11 cellular contexts compared by ENCODE assay signal in genomic region chr9:108671156-108671555, GRCh38.
DNase-seq lines count a peak whose midpoint lies in the region; ATAC-seq and TF ChIP-seq lines count a peak whose summit lies in the region.
"Had no signal": no experiment of that assay in that cellular context is flagged by ENCODE, and none has a peak within 500 bp of the region (broad histone marks: within the 10 kb centered on the region; RNA-seq: fewer than 3 reads in every experiment).

No MANE protein-coding gene starts in this region.

- H3K36me3 ChIP-seq in HEK293 (ENCODE audit: control insufficient read depth in 2 of 2, insufficient read depth in 1 of 2, low read length in 2 of 2), result no peaks in the 10 kb centered on the region

- CTCF ChIA-PET in HEK293 (lab: Yijun Ruan, JAX), result interaction anchor here (0.7 to 1.0 kb wide), 6 partner anchors 91 to 1249 kb away, joined by 3 to 7 read pairs (median 3); no protein-coding TSS in a partner anchor

- H3K9me3 ChIP-seq in HEK293 (ENCODE audit: control insufficient read depth, insufficient read depth, low read depth, low read length), result no peaks in the 10 kb centered on the region

- no peaks in the 10 kb centered on the region for H3K4me1 ChIP-seq in HEK293 (ENCODE audit: control insufficient read depth, insufficient read depth, low read length)

- no peak overlapping the region for H3K27ac ChIP-seq in HEK293 (ENCODE audit: extremely low read depth, low read depth, low read length)
- H3K27ac ChIP-seq in VCaP, result no peak overlapping the region
- H3K27ac ChIP-seq: coronary artery had no signal

- peak; percentile 57 for DNase-seq in AG20443 (ENCODE audit: low spot score)
- DNase-seq in iPS-NIHi11 (ENCODE audit: low spot score), result peak; percentile 61
- DNase-seq in dedifferentiated amniotic fluid mesenchymal stem cell (ENCODE audit: extremely low spot score), result no peak
- DNase-seq in T-helper 1 cell, result no peak
- DNase-seq in KG1 (lab: John Stamatoyannopoulos, UW), result no peak
- DNase-seq: activated CD8-positive, alpha-beta T cell treated with anti-CD3 and anti-CD28 coated beads for 36 hours; left colon had no signal

- H3K4me3 ChIP-seq in HEK293 (ENCODE audit: low read depth, low read length), result no peak overlapping the region
- H3K4me3 ChIP-seq: coronary artery had no signal

- TF ChIP-seq CTCF in HEK293 (tag by site-specific recombination; IDR thresholded peaks at IDR 0.05) (0 out of 2 replicates have a peak, but pooled peaks have one; percentile 9), VCaP (conservative IDR thresholded peaks at IDR 0.05) (peak; percentile 79)

- POLR2A ChIA-PET in HEK293 (lab: Yijun Ruan, JAX), result interaction anchor here (0.6 kb wide), 1 partner anchor 1181 kb away, joined by 7 read pairs; the partner anchor contains the start of gene KLF4

- ATAC-seq in GM18858 (IDR thresholded peaks at IDR 0.05; ENCODE audit: unreplicated experiment), result no peak
- ATAC-seq: activated CD8-positive, alpha-beta T cell treated with anti-CD3 and anti-CD28 coated beads for 36 hours; left colon had no signal

TF ChIP-seq in HEK293, 187 proteins besides CTCF, POLR2A, EP300 and RAD21:
- TF ChIP-seq ZNF692 (tag by site-specific recombination; IDR thresholded peaks at IDR 0.05) (no peak), ZNF654 (tag by site-specific recombination; IDR thresholded peaks at IDR 0.05; ENCODE audit: low read depth) (peak; percentile 47), ZNF658 (tag by site-specific recombination; IDR thresholded peaks at IDR 0.05) (no peak), ZNF768 (tag by site-specific recombination; IDR thresholded peaks at IDR 0.05) (peak; percentile 83)

Comparison
In these comparisons a context has a peak if more than half of its experiments do, and no peak if none do; other contexts are left out.
1. DNase-seq: peak in AG20443 (single experiment) and iPS-NIHi11 (single experiment); none in dedifferentiated amniotic fluid mesenchymal stem cell (single experiment), T-helper 1 cell (0 of 5) and KG1 (single experiment).